In the genomic region with DNA sequence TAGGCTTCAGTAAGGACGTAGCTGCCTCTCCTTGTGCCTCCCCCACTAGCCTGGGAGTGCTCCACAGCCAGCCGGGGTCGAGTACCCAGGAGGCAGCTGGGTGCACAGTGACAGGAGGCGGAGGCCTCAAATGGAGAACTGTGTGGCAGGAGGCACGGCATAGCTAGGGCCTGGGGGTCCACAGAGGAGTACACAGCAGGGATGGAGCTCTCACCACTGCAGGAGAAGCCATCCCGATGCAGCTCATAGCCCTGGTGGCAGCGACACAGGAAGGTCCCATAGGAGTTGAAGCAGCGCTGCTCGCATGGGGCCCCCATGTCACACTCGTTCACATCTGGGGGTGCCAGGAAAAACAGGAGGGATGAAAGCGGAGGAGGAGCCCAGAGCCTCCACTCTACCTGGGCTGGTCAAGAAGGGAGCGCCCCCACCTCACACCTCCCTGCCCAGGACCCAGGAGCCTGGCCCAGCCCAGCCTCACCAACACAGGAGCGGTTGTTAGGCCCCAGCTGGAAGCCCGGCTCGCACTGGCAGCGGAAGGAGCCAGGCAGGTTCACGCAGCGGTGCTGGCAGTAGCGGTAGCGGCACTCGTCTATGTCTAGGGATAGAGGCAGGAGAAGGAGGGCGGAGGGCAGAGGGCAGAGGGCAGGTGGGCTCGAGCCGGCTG, we compare ENCODE assay signal across 20 cellular contexts. TPM values are rescaled to one million over a fixed set of nuclear protein-coding genes. Genes with fewer than 3 reads are reported as not detected.
DNase-seq lines count a peak whose midpoint lies in the region; ATAC-seq and TF ChIP-seq lines count a peak whose summit lies in the region.
"Had no signal": no experiment of that assay in that cellular context is flagged by ENCODE, and none has a peak within 500 bp of the region (broad histone marks: within the 10 kb centered on the region; RNA-seq: fewer than 3 reads in every experiment).

No MANE protein-coding gene starts in this region.

- H3K27me3 Mint-ChIP-seq in CD4-positive, alpha-beta T cell, result no peaks in the 10 kb centered on the region
- H3K27me3 Mint-ChIP-seq in endothelial cell (ENCODE audit: unreplicated experiment), result peaks cover 27% of the 10 kb centered on the region
- H3K27me3 Mint-ChIP-seq: activated naive CD8-positive, alpha-beta T cell; CD4-positive, alpha-beta memory T cell had no signal

- H4K91ac ChIP-seq in neuronal stem cell (ENCODE audit: low read depth, low read length, poor library complexity), result peak overlapping the region; percentile 89

- CTCF ChIA-PET in CD4-positive, alpha-beta T cell (lab: Charles Lee), result interaction anchor here (1.0 to 1.8 kb wide), 3 partner anchors 10 to 19 kb away, joined by 3 to 14 read pairs (median 3); a partner anchor contains a TSS
- CTCF ChIA-PET in HEK293 (lab: Yijun Ruan, JAX), result interaction anchor here (0.6 to 4.2 kb wide), 6 partner anchors 10 to 382 kb away, joined by 3 to 37 read pairs (median 5); a partner anchor contains a TSS

- H4K8ac ChIP-seq in neuronal stem cell (ENCODE audit: low read depth, low read length), result peak overlapping the region; percentile 88

- no peaks in the 10 kb centered on the region for H3K4me1 ChIP-seq in HEK293 (ENCODE audit: control insufficient read depth, insufficient read depth, low read length)
- H3K4me1 ChIP-seq in neuronal stem cell (ENCODE audit: control insufficient read depth in 2 of 2, insufficient read depth in 1 of 2, low read depth in 1 of 2, low read length in 2 of 2), result peaks cover 5 to 22% of the 10 kb centered on the region in 2 donors
- peaks cover 19% of the 10 kb centered on the region for H3K4me1 ChIP-seq in upper lobe of right lung

- H3K36me3 ChIP-seq in HEK293 (ENCODE audit: control insufficient read depth in 2 of 2, insufficient read depth in 1 of 2, low read length in 2 of 2) (peaks cover 0 to 33% of the 10 kb centered on the region in 2 experiments; a peak in 1 of 3 replicates), neuronal stem cell (replicated peaks in 1 of 2; ENCODE audit: control insufficient read depth in 2 of 2, insufficient read depth in 2 of 2, low read length in 2 of 2) (peaks cover 9 to 31% of the 10 kb centered on the region in 2 donors), upper lobe of right lung (peaks cover 33% of the 10 kb centered on the region)

- ATAC-seq in CD4-positive, alpha-beta T cell (ENCODE audit: poor library complexity), result no peak
- ATAC-seq in HG03354 (IDR thresholded peaks at IDR 0.05; ENCODE audit: poor library complexity, severe bottlenecking, unreplicated experiment) (no peak), upper lobe of right lung (no peak)
- ATAC-seq: HCT116, left lung had no signal

- peak overlapping the region; percentile 43 for H2BK5ac ChIP-seq in neuronal stem cell (ENCODE audit: low read length)

- H3K4ac ChIP-seq in neuronal stem cell (ENCODE audit: low read length), result no peak overlapping the region

- H2BK120ac ChIP-seq in neuronal stem cell (ENCODE audit: low read depth, low read length), result no peak overlapping the region

- no peak for TF ChIP-seq CTCF in CD4-positive, alpha-beta T cell (IDR thresholded peaks at IDR 0.05)
- TF ChIP-seq CTCF in HEK293 (tag by site-specific recombination; IDR thresholded peaks at IDR 0.05), result no peak
- TF ChIP-seq CTCF in endothelial cell (IDR thresholded peaks at IDR 0.05; ENCODE audit: unreplicated experiment), result no peak
- TF ChIP-seq CTCF in upper lobe of right lung (IDR thresholded peaks at IDR 0.05), result no peak

- H3K23ac ChIP-seq in neuronal stem cell (ENCODE audit: low read depth, low read length, poor library complexity), result peak overlapping the region; percentile 87

- H3K4me2 ChIP-seq in neuronal stem cell (ENCODE audit: insufficient read depth, low read length, poor library complexity, severe bottlenecking), result no peak overlapping the region

- no peaks in the 10 kb centered on the region for H3K27me3 ChIP-seq in CD4-positive, alpha-beta T cell (ENCODE audit: control insufficient read depth, insufficient read depth, low read length)
- peaks cover 0 to 5% (median 0%) of the 10 kb centered on the region in 3 experiments for H3K27me3 ChIP-seq in neuronal stem cell (ENCODE audit: control insufficient read depth in 3 of 3, insufficient read depth in 3 of 3, low read depth in 1 of 3, low read length in 3 of 3)
- no peaks in the 10 kb centered on the region for H3K27me3 ChIP-seq in upper lobe of right lung
- H3K27me3 ChIP-seq: cardiac muscle cell, left lung had no signal

- no peak overlapping the region for H3K27ac ChIP-seq in CD4-positive, alpha-beta T cell (ENCODE audit: low read depth, low read length)
- H3K27ac ChIP-seq in HEK293 (ENCODE audit: extremely low read depth, low read depth, low read length) (no peak overlapping the region), neuronal stem cell (replicated peaks; ENCODE audit: low read length) (no peak overlapping the region), upper lobe of right lung (no peak overlapping the region)
- H3K27ac ChIP-seq: left lung had no signal

- H3K14ac ChIP-seq in neuronal stem cell (ENCODE audit: low read length), result no peak overlapping the region

- H3K36me3 Mint-ChIP-seq in CD4-positive, alpha-beta T cell (ENCODE audit: low read depth), result peaks cover 27% of the 10 kb centered on the region
- H3K36me3 Mint-ChIP-seq in endothelial cell (ENCODE audit: low read depth, unreplicated experiment), result peaks cover 24% of the 10 kb centered on the region
- H3K36me3 Mint-ChIP-seq: activated naive CD8-positive, alpha-beta T cell had no signal

- intact Hi-C loops in CD4-positive, alpha-beta T cell (cut with DNase I, micrococcal nuclease), result no loop called here
- intact Hi-C loops in upper lobe of right lung (cut with DNase I), result no loop called here

- H2BK12ac ChIP-seq in neuronal stem cell (ENCODE audit: low read length), result peak overlapping the region; percentile 31

- H3K18ac ChIP-seq in neuronal stem cell (ENCODE audit: low read length), result no peak overlapping the region

- no peak overlapping the region for H2BK15ac ChIP-seq in neuronal stem cell (ENCODE audit: low read length)

- no peak overlapping the region for H3K27ac Mint-ChIP-seq in CD4-positive, alpha-beta T cell
- no peak overlapping the region for H3K27ac Mint-ChIP-seq in endothelial cell (ENCODE audit: unreplicated experiment)
- H3K27ac Mint-ChIP-seq: activated naive CD8-positive, alpha-beta T cell had no signal

- no peak overlapping the region for H3K9ac ChIP-seq in neuronal stem cell (ENCODE audit: low read depth, low read length, poor library complexity)

- peak overlapping the region; percentile 91 for H2AK5ac ChIP-seq in neuronal stem cell (ENCODE audit: low read depth, low read length)

- H2AFZ ChIP-seq in neuronal stem cell (ENCODE audit: low read length), result no peak overlapping the region

- POLR2A ChIA-PET in CD4-positive, alpha-beta T cell (lab: Charles Lee), result interaction anchor here (0.9 to 7.1 kb wide), 4 partner anchors 10 to 29 kb away, joined by 3 to 137 read pairs (median 4); a partner anchor contains a TSS
- POLR2A ChIA-PET in HEK293 (lab: Yijun Ruan, JAX), result interaction anchor here (0.6 to 6.6 kb wide), 7 partner anchors 9 to 209 kb away, joined by 3 to 111 read pairs (median 3); a partner anchor contains a TSS

- no CpG with 5 or more reads among the region's 24 CpGs for WGBS in neuronal stem cell (ENCODE audit: extremely low coverage in 2 of 2, insufficient read length in 2 of 2, insufficient replicate concordance in 1 of 2), 2 donors

- H3K4me3 ChIP-seq in HEK293 (ENCODE audit: low read depth, low read length) (no peak overlapping the region), neuronal stem cell (ENCODE audit: low read length in 2 of 2) (no peak overlapping the region), upper lobe of right lung (no peak overlapping the region)
- H3K4me3 ChIP-seq: cardiac muscle cell, left lung, thoracic aorta had no signal

- H3K9me3 Mint-ChIP-seq in CD4-positive, alpha-beta T cell, result no peaks in the 10 kb centered on the region
- no peaks in the 10 kb centered on the region for H3K9me3 Mint-ChIP-seq in endothelial cell (ENCODE audit: unreplicated experiment)
- H3K9me3 Mint-ChIP-seq: CD4-positive, alpha-beta memory T cell; naive B cell had no signal

- H3K4me1 Mint-ChIP-seq in CD4-positive, alpha-beta T cell (ENCODE audit: low read depth), result peaks cover 16% of the 10 kb centered on the region
- peaks cover 43% of the 10 kb centered on the region for H3K4me1 Mint-ChIP-seq in endothelial cell (ENCODE audit: unreplicated experiment)

- peaks cover 3% of the 10 kb centered on the region for H3K79me1 ChIP-seq in neuronal stem cell (ENCODE audit: low read depth, low read length)

- no peaks in the 10 kb centered on the region for H3K9me3 ChIP-seq in CD4-positive, alpha-beta T cell (ENCODE audit: control insufficient read depth, low read length)
- H3K9me3 ChIP-seq in HEK293 (ENCODE audit: control insufficient read depth, insufficient read depth, low read depth, low read length) (no peaks in the 10 kb centered on the region), neuronal stem cell (replicated peaks in 1 of 2; ENCODE audit: control insufficient read depth in 2 of 2, insufficient read depth in 1 of 2, low read depth in 1 of 2, low read length in 2 of 2) (no peaks in the 10 kb centered on the region), upper lobe of right lung (no peaks in the 10 kb centered on the region)
- H3K9me3 ChIP-seq: left lung, thoracic aorta had no signal

- no peak for DNase-seq in CD4-positive, alpha-beta T cell
- DNase-seq in endothelial cell (ENCODE audit: low spot score) (no peak), neuronal stem cell (ENCODE audit: low spot score) (no peak), upper lobe of right lung (no peak), NCI-H2029 (lab: John Stamatoyannopoulos, UW) (no peak)
- DNase-seq: activated T-cell treated with anti-CD3 and anti-CD28 coated beads for 4 hours; CD4-positive, alpha-beta memory T cell; effector memory CD4-positive, alpha-beta T cell; EL; naive B cell; NCI-H1048; SHP77; T-helper 9 cell had no signal

- H3K4me3 Mint-ChIP-seq in CD4-positive, alpha-beta T cell, result peak overlapping the region; percentile 42
- peak overlapping the region; percentile 85 for H3K4me3 Mint-ChIP-seq in endothelial cell (ENCODE audit: unreplicated experiment)

RNA-seq across cellular contexts. Expression of a gene that starts 2.8 kb away (rescaled TPM):
- total RNA-seq in CD4-positive, alpha-beta T cell, result 1 to 10 TPM; 5.2 to 5.9 TPM
- 248 TPM for total RNA-seq in endothelial cell (ENCODE audit: unreplicated experiment)
- 44.5 TPM for polyA plus RNA-seq in neuronal stem cell (2013, experiment 1 of 2)
- polyA plus RNA-seq in neuronal stem cell (2013, experiment 2 of 2), result 44.0 TPM
- total RNA-seq in upper lobe of right lung, result 62.0 TPM

RNA-seq across cellular contexts. Expression of a gene that starts 9.5 kb away (rescaled TPM):
- total RNA-seq in CD4-positive, alpha-beta T cell, result 10 to 100 TPM; 37.7 to 39.2 TPM
- total RNA-seq in endothelial cell (ENCODE audit: unreplicated experiment), result 73.8 TPM
- polyA plus RNA-seq in neuronal stem cell (2013, experiment 1 of 2), result 25.3 TPM
- 26.7 TPM for polyA plus RNA-seq in neuronal stem cell (2013, experiment 2 of 2)
- total RNA-seq in upper lobe of right lung, result 49.4 TPM

RNA-seq across cellular contexts. Expression of a gene that starts 9.9 kb away (rescaled TPM):
- 10 to 100 TPM; 20.6 to 21.6 TPM for total RNA-seq in CD4-positive, alpha-beta T cell
- not detected for total RNA-seq in endothelial cell (ENCODE audit: unreplicated experiment)
- not detected for polyA plus RNA-seq in neuronal stem cell (2013, experiment 1 of 2)
- polyA plus RNA-seq in neuronal stem cell (2013, experiment 2 of 2), result not detected
- total RNA-seq in upper lobe of right lung, result 17.2 TPM
- total RNA-seq: cardiac muscle cell had no signal

RNA-seq across cellular contexts. Expression of a gene that starts 11.8 kb away (rescaled TPM):
- 100 to 1,000 TPM; 322 to 331 TPM for total RNA-seq in CD4-positive, alpha-beta T cell
- total RNA-seq in endothelial cell (ENCODE audit: unreplicated experiment) (1,740 TPM), upper lobe of right lung (608 TPM)
- polyA plus RNA-seq in neuronal stem cell (2013, experiment 1 of 2), result 860 TPM
- polyA plus RNA-seq in neuronal stem cell (2013, experiment 2 of 2), result 866 TPM

RNA-seq across cellular contexts. Expression of a gene that starts 18.5 kb away (rescaled TPM):
- total RNA-seq in CD4-positive, alpha-beta T cell, result 10 to 100 TPM; 19.1 to 19.9 TPM
- 75.6 TPM for total RNA-seq in endothelial cell (ENCODE audit: unreplicated experiment)
- 53.9 TPM for polyA plus RNA-seq in neuronal stem cell (2013, experiment 1 of 2)
- 51.6 TPM for polyA plus RNA-seq in neuronal stem cell (2013, experiment 2 of 2)
- total RNA-seq in upper lobe of right lung, result 35.5 TPM

Comparison
In these comparisons a context has a peak if more than half of its experiments do, and no peak if none do; other contexts are left out.
1. RNA of a gene that starts 9.9 kb away (total RNA-seq): 20.6 to 21.6 TPM in CD4-positive, alpha-beta T cell and 17.2 TPM in upper lobe of right lung (single experiment); not detected in endothelial cell (single experiment); every median in the first group is over 10 times any median in the second.